In genomic region chr6:14046476-14047068, GRCh38 we compare ENCODE assay signal across 8 cellular contexts.
DNase-seq lines count a peak whose midpoint lies in the region; ATAC-seq and TF ChIP-seq lines count a peak whose summit lies in the region.

No MANE protein-coding gene starts in this region.

- H3K9me3 Mint-ChIP-seq in CD8-positive, alpha-beta memory T cell: no peaks in the 10 kb centered on the region

- H3K36me3 Mint-ChIP-seq in CD8-positive, alpha-beta memory T cell: no peaks in the 10 kb centered on the region

- H3K27me3 ChIP-seq in CD8-positive, alpha-beta memory T cell (ENCODE audit: insufficient read depth, low read length, poor library complexity, severe bottlenecking): no peaks in the 10 kb centered on the region

- H3K4me1 Mint-ChIP-seq in CD8-positive, alpha-beta memory T cell: peaks cover 0 to 3% (median 1%) of the 10 kb centered on the region in 3 donors

- H3K27me3 Mint-ChIP-seq in CD8-positive, alpha-beta memory T cell: peaks cover 15 to 65% of the 10 kb centered on the region in 2 donors

- H3K4me3 ChIP-seq in CD8-positive, alpha-beta memory T cell (ENCODE audit: low read length): no peak overlapping the region
- H3K4me3 ChIP-seq in epithelial cell of proximal tubule (ENCODE audit: low read depth, low read length): no peak overlapping the region

- H3K4me3 Mint-ChIP-seq in CD8-positive, alpha-beta memory T cell: no peak overlapping the region

- no peaks in the 10 kb centered on the region for H3K36me3 ChIP-seq in CD8-positive, alpha-beta memory T cell (ENCODE audit: insufficient read depth, low read length)

- TF ChIP-seq CTCF in epithelial cell of proximal tubule (conservative IDR thresholded peaks at IDR 0.05; ENCODE audit: low read depth, low read length): peak; percentile 88
- TF ChIP-seq CTCF in omental fat pad (IDR thresholded peaks at IDR 0.05): no peak

- ATAC-seq in GM19468 (IDR thresholded peaks at IDR 0.05; ENCODE audit: extremely low read depth, unreplicated experiment) (peak; percentile 79), omental fat pad (ENCODE audit: low FRiP score) (peak; percentile 64)

- POLR2A ChIA-PET in CD8-positive, alpha-beta memory T cell (lab: Charles Lee): no interaction called here

- peak in 4 of 5 donors; percentile 5 to 55 (median 8) for DNase-seq in CD8-positive, alpha-beta memory T cell
- DNase-seq in NCI-H2171 (lab: John Stamatoyannopoulos, UW) (peak; percentile 36), epithelial cell of proximal tubule (ENCODE audit: low read depth) (no peak), omental fat pad (ENCODE audit: low spot score) (no peak), UCSD-AML1 (lab: John Stamatoyannopoulos, UW; ENCODE audit: unreplicated experiment) (no peak)
- DNase-seq in activated CD4-positive, alpha-beta T cell treated with anti-CD3 and anti-CD28 coated beads, Interleukin-2, amount 50 U/mL, for 1 hour: peak; percentile 30
- DNase-seq in effector CD8-positive, alpha-beta T cell (lab: John Stamatoyannopoulos, UW): no peak

- H3K4me1 ChIP-seq in CD8-positive, alpha-beta memory T cell (ENCODE audit: insufficient read depth, low read length): no peaks in the 10 kb centered on the region

- H3K27ac ChIP-seq in CD8-positive, alpha-beta memory T cell (ENCODE audit: low read depth, low read length): no peak overlapping the region

- CTCF ChIA-PET in CD8-positive, alpha-beta memory T cell (lab: Charles Lee): interaction anchor here (0.8 to 2.3 kb wide), 13 partner anchors 9 to 255 kb away, joined by 3 to 12 read pairs (median 4); no protein-coding TSS in a partner anchor

- no peaks in the 10 kb centered on the region for H3K9me3 ChIP-seq in CD8-positive, alpha-beta memory T cell (ENCODE audit: low read length)

- no peak overlapping the region for H3K27ac Mint-ChIP-seq in CD8-positive, alpha-beta memory T cell

Comparison
In these comparisons a context has a peak if more than half of its experiments do, and no peak if none do; other contexts are left out.
1. DNase-seq: peak in CD8-positive, alpha-beta memory T cell (4 of 5), NCI-H2171 (single experiment) and activated CD4-positive, alpha-beta T cell treated with anti-CD3 and anti-CD28 coated beads, Interleukin-2, amount 50 U/mL, for 1 hour (single experiment); none in epithelial cell of proximal tubule (single experiment), omental fat pad (single experiment), UCSD-AML1 (single experiment) and effector CD8-positive, alpha-beta T cell (single experiment).